8 cellular contexts compared by ENCODE assay signal in the genomic region with DNA sequence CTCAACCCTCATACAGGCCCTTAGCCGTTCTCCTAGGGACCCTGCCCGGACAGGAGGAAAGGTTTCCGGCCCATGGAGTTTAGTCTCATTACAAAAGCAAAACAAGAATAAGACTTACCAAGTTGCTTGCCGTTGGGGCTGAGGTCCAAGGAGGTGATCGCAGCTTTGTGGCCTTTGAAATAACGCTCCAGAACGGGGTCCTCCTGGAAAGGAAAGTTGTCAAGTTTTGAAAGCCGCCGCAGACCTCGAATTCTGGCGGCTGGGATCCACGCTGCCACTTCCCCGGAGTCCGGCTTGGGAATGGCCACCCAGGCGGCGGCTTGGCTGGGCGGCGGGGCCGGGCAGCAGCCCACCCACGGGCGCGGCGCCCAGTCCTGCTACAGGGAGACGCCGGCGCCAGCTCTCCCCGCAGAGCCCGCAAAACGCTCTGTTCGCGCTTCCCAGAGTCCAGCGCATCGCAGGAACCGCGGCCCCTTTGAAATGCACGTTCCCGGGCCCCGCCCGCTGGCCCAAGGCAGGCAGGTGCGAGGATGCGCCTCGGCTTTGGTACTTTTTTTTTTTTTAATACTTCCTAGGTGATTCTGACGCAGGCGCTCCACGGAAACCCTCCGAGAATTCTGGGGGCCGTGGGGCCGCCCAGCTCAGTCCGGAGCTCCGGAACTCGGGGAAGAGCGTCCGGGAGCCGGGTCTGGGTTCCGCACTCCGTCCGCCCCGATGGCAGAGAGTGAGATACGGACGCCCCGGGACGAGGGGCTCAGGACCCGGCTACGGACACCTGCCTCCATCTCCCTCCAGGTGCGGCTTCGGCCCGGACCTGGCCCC. TPM values are rescaled to one million over a fixed set of nuclear protein-coding genes. Genes with fewer than 3 reads are reported as not detected.
DNase-seq lines count a peak whose midpoint lies in the region; ATAC-seq, FAIRE-seq and TF ChIP-seq lines count a peak whose summit lies in the region.

No MANE protein-coding gene starts in this region.

- H3K36me3 ChIP-seq in DOHH2 (ENCODE audit: control insufficient read depth, low read length), result peaks cover 28% of the 10 kb centered on the region
- peaks cover 3% of the 10 kb centered on the region for H3K36me3 ChIP-seq in mammary epithelial cell (ENCODE audit: insufficient read depth, low read length)
- H3K36me3 ChIP-seq in keratinocyte (ENCODE audit: control insufficient read depth in 2 of 2, extremely low read depth in 1 of 2, insufficient read depth in 2 of 2, low read length in 2 of 2), result no peaks in the 10 kb centered on the region

- in situ Hi-C loops in mammary epithelial cell (cut with MboI; ENCODE audit: low sequenced_read_pairs in 2 of 2), result loop anchor here (5.0 to 25.0 kb wide), 4 partner anchors 50 to 1387 kb away; no protein-coding TSS in a partner anchor

- intact Hi-C loops in mammary epithelial cell (cut with micrococcal nuclease), result loop anchor here (5.0 to 10.0 kb wide), 4 partner anchors 153 to 1413 kb away; no protein-coding TSS in a partner anchor

- TF ChIP-seq CTCF in DOHH2 (IDR thresholded peaks at IDR 0.05; ENCODE audit: low read depth, low read length, poor library complexity, severe bottlenecking) (peak; percentile 33), mammary epithelial cell (conservative IDR thresholded peaks at IDR 0.05 in 1 of 2, IDR thresholded peaks at IDR 0.05 in 1 of 2; ENCODE audit: extremely low read depth in 1 of 2, insufficient read depth in 1 of 2, low read depth in 1 of 2, low read length in 2 of 2) (no peak), keratinocyte (optimal IDR thresholded peaks at IDR 0.05 in 1 of 3, IDR thresholded peaks at IDR 0.05 in 1 of 3, conservative IDR thresholded peaks at IDR 0.05 in 1 of 3; ENCODE audit: extremely low read depth in 1 of 3, insufficient read depth in 2 of 3, low read length in 3 of 3) (no peak)

- dilution Hi-C loops in mammary epithelial cell (cut with HindIII; ENCODE audit: low sequenced_read_pairs) (no loop called here), keratinocyte (cut with MboI; ENCODE audit: extremely low pct_ligation_motif_present, low sequenced_read_pairs) (no loop called here)

- H3K27me3 ChIP-seq in DOHH2 (ENCODE audit: control insufficient read depth, low read length) (no peaks in the 10 kb centered on the region), mammary epithelial cell (ENCODE audit: insufficient read depth, low read length) (no peaks in the 10 kb centered on the region), keratinocyte (ENCODE audit: control insufficient read depth, extremely low read depth, insufficient read depth, low read length) (no peaks in the 10 kb centered on the region)

- no TSS peak for BruUV-seq in mammary epithelial cell (replicated peaks; lab: Mats Ljungman, UMichigan)

- H3K4me2 ChIP-seq in DOHH2 (ENCODE audit: low read length) (peak overlapping the region; percentile 87), mammary epithelial cell (ENCODE audit: insufficient read depth, low read depth, low read length) (peak overlapping the region; percentile 91), keratinocyte (ENCODE audit: control insufficient read depth, extremely low read depth, insufficient read depth, low read depth, low read length) (peak overlapping the region; percentile 98)

- H3F3A ChIP-seq in DOHH2 (ENCODE audit: control insufficient read depth, insufficient read depth), result peaks cover 15% of the 10 kb centered on the region

- 3% methylated on average over 24 of the region's 67 CpGs for WGBS in mammary epithelial cell (ENCODE audit: low coverage, missing lambda C conversion rate)

- H4K20me1 ChIP-seq in DOHH2 (ENCODE audit: control insufficient read depth, insufficient read depth, low read depth, low read length), result no peaks in the 10 kb centered on the region
- H4K20me1 ChIP-seq in mammary epithelial cell (ENCODE audit: insufficient read depth, low read length), result no peaks in the 10 kb centered on the region
- no peaks in the 10 kb centered on the region for H4K20me1 ChIP-seq in keratinocyte (ENCODE audit: control insufficient read depth, extremely low read depth, insufficient read depth, low read length)

- ATAC-seq in GM21423 (IDR thresholded peaks at IDR 0.05; ENCODE audit: unreplicated experiment), result peak; percentile 27

- H2AFZ ChIP-seq in mammary epithelial cell (ENCODE audit: low read depth, low read length) (peak overlapping the region; percentile 97), keratinocyte (ENCODE audit: control insufficient read depth, low read length) (peak overlapping the region; percentile 100)

- CTCF ChIA-PET in mammary epithelial cell (lab: Charles Lee; ENCODE audit: low non-redundant PET), result interaction anchor here (0.6 to 1.1 kb wide), 3 partner anchors 448 to 508 kb away, joined by 4 to 5 read pairs (median 4); no protein-coding TSS in a partner anchor

- H3K4me3 ChIP-seq in DOHH2 (ENCODE audit: low read length), result peak overlapping the region; percentile 97
- peak overlapping the region; percentile 88 to 97 (median 92) for H3K4me3 ChIP-seq in mammary epithelial cell (replicated peaks in 1 of 3; ENCODE audit: insufficient read depth in 1 of 3, low read depth in 2 of 3, low read length in 3 of 3)
- peak overlapping the region; percentile 82 to 96 (median 90) for H3K4me3 ChIP-seq in keratinocyte (ENCODE audit: control insufficient read depth in 2 of 3, extremely low read depth in 1 of 3, insufficient read depth in 2 of 3, low read depth in 1 of 3, low read length in 3 of 3)

- H3K27ac ChIP-seq in DOHH2 (ENCODE audit: low read depth, low read length), result peak overlapping the region; percentile 64
- H3K27ac ChIP-seq in mammary epithelial cell (ENCODE audit: insufficient read depth, low read depth, low read length), result peak overlapping the region; percentile 54
- peak overlapping the region; percentile 84 for H3K27ac ChIP-seq in keratinocyte (ENCODE audit: control insufficient read depth, insufficient read depth, low read length)

- DNase-seq in HT1080 (ENCODE audit: low read depth), result peak; percentile 42
- peak; percentile 25 for DNase-seq in T-helper 22 cell (ENCODE audit: low read depth)
- DNase-seq in mammary epithelial cell, result peak; percentile 59
- DNase-seq in keratinocyte (ENCODE audit: low read depth, low spot score), result no peak
- peak; percentile 68 for DNase-seq in stimulated activated CD4-positive, alpha-beta T cell treated with anti-CD3 and anti-CD28 coated beads, Interleukin-15, amount 100 ng/mL, for 24 hours
- no peak for DNase-seq in mesenteric fat pad (ENCODE audit: low spot score)

- no peak for FAIRE-seq in keratinocyte (lab: Jason Lieb, UNC)

- H3K79me2 ChIP-seq in DOHH2 (ENCODE audit: control insufficient read depth, low read length), result peaks cover 48% of the 10 kb centered on the region
- peaks cover 50% of the 10 kb centered on the region for H3K79me2 ChIP-seq in mammary epithelial cell (ENCODE audit: insufficient read depth, low read length)
- H3K79me2 ChIP-seq in keratinocyte (ENCODE audit: control insufficient read depth, insufficient read depth, low read length), result peaks cover 36% of the 10 kb centered on the region

- H3K9me3 ChIP-seq in DOHH2 (ENCODE audit: control insufficient read depth, insufficient read depth, low read length) (no peaks in the 10 kb centered on the region), mammary epithelial cell (replicated peaks; ENCODE audit: insufficient read depth, low read length) (no peaks in the 10 kb centered on the region), keratinocyte (ENCODE audit: control insufficient read depth, low read depth, low read length) (no peaks in the 10 kb centered on the region)

- H3K9me2 ChIP-seq in DOHH2 (replicated peaks; ENCODE audit: control insufficient read depth, low read length), result no peaks in the 10 kb centered on the region

- H3K9me1 ChIP-seq in keratinocyte (ENCODE audit: control insufficient read depth, extremely low read depth, insufficient read depth, low read length), result peaks cover 3% of the 10 kb centered on the region

- H3K4me1 ChIP-seq in DOHH2 (ENCODE audit: control insufficient read depth, low read length) (peaks cover 45% of the 10 kb centered on the region), mammary epithelial cell (ENCODE audit: insufficient read depth, low read length) (peaks cover 14% of the 10 kb centered on the region), keratinocyte (ENCODE audit: control insufficient read depth, extremely low read depth, insufficient read depth, low read length) (peaks cover 18% of the 10 kb centered on the region)

- H3K9ac ChIP-seq in mammary epithelial cell (ENCODE audit: insufficient read depth, low read length) (peak overlapping the region; percentile 67), keratinocyte (ENCODE audit: control insufficient read depth, extremely low read depth, insufficient read depth, low read length) (peak overlapping the region; percentile 80)

RNA-seq across cellular contexts. Expression of a gene that starts 0.6 kb away (rescaled TPM):
- total RNA-seq in HT1080 (2014; rRNA removed; shearing (Covaris generic)), result 13.7 and 14.0 TPM in 2 replicates
- 11.0 and 15.0 TPM in 2 replicates for polyA plus RNA-seq in HT1080 (2015; cell fraction: cytosol; rRNA removed)
- 25.2 and 27.4 TPM in 2 replicates for polyA plus RNA-seq in HT1080 (2015; cell fraction: nucleus; rRNA removed)
- total RNA-seq in mammary epithelial cell (10 to 100 TPM in 1 of 2 donors, 1 to 10 TPM in 1; 7.9 to 12.3 TPM), mesenteric fat pad (6.7 TPM)
- polyA plus RNA-seq in mammary epithelial cell (3.6 TPM), keratinocyte (1.9 to 3.7 TPM (median 3.4 TPM) in 3 replicates)
- polyA minus RNA-seq in mammary epithelial cell (0.98 TPM), keratinocyte (0.36 to 3.5 TPM (median 1.8 TPM) in 3 replicates)
- polyA plus RNA-seq in keratinocyte (2011; ENCODE audit: low read depth), result 0.76 TPM
- polyA plus RNA-seq in keratinocyte (2011; cell fraction: cytosol; rRNA removed), result 0.69 and 1.0 TPM in 2 replicates
- 4.0 and 5.1 TPM in 2 replicates for polyA plus RNA-seq in keratinocyte (2011; cell fraction: nucleus; rRNA removed)
- 1.2 and 4.0 TPM in 2 replicates for polyA plus RNA-seq in keratinocyte (2012; ENCODE audit: low replicate concordance)
- 1.5 TPM for polyA minus RNA-seq in keratinocyte (2011; cell fraction: cytosol; rRNA and poly(A)+ RNA removed)
- polyA minus RNA-seq in keratinocyte (2011; cell fraction: nucleus; rRNA and poly(A)+ RNA removed), result 4.0 and 9.9 TPM in 2 replicates

RNA-seq across cellular contexts. Expression of a gene that starts 0.6 kb away (rescaled TPM):
- 15.1 and 19.3 TPM in 2 replicates for total RNA-seq in HT1080 (2014; rRNA removed; shearing (Covaris generic))
- polyA plus RNA-seq in HT1080 (2015; cell fraction: cytosol; rRNA removed), result 24.7 and 27.1 TPM in 2 replicates
- 19.6 and 26.5 TPM in 2 replicates for polyA plus RNA-seq in HT1080 (2015; cell fraction: nucleus; rRNA removed)
- total RNA-seq in mammary epithelial cell (10 to 100 TPM; 16.8 to 27.0 TPM), mesenteric fat pad (12.8 TPM)
- polyA plus RNA-seq in mammary epithelial cell (11.5 TPM), keratinocyte (11.9 to 16.4 TPM (median 15.4 TPM) in 3 replicates)
- polyA minus RNA-seq in mammary epithelial cell (27.7 TPM), keratinocyte (14.8 to 30.6 TPM (median 18.5 TPM) in 3 replicates)
- polyA plus RNA-seq in keratinocyte (2011; ENCODE audit: low read depth), result 22.2 TPM
- polyA plus RNA-seq in keratinocyte (2011; cell fraction: cytosol; rRNA removed), result 11.9 and 29.2 TPM in 2 replicates
- 11.5 and 14.3 TPM in 2 replicates for polyA plus RNA-seq in keratinocyte (2011; cell fraction: nucleus; rRNA removed)
- 10.2 and 11.4 TPM in 2 replicates for polyA plus RNA-seq in keratinocyte (2012; ENCODE audit: low replicate concordance)
- 11.7 TPM for polyA minus RNA-seq in keratinocyte (2011; cell fraction: cytosol; rRNA and poly(A)+ RNA removed)
- polyA minus RNA-seq in keratinocyte (2011; cell fraction: nucleus; rRNA and poly(A)+ RNA removed), result 14.1 and 31.4 TPM in 2 replicates

Comparison
In these comparisons a context has a peak if more than half of its experiments do, and no peak if none do; other contexts are left out.
1. DNase-seq: peak in HT1080 (single experiment), T-helper 22 cell (single experiment), mammary epithelial cell (single experiment) and stimulated activated CD4-positive, alpha-beta T cell treated with anti-CD3 and anti-CD28 coated beads, Interleukin-15, amount 100 ng/mL, for 24 hours (single experiment); none in keratinocyte (single experiment) and mesenteric fat pad (single experiment).
2. Peak in every context shown above with its lines, with median percentiles within 50 percentile points of each other: H3K27ac ChIP-seq, H3K4me2 ChIP-seq and H3K4me3 ChIP-seq.